In genomic region chr1:81330111-81330510, GRCh38 we compare ENCODE assay signal across 28 cellular contexts.
"Had no signal": no experiment of that assay in that cellular context is flagged by ENCODE, and none has a peak within 500 bp of the region (broad histone marks: within the 10 kb centered on the region; RNA-seq: fewer than 3 reads in every experiment).

No MANE protein-coding gene starts in this region.

- H3K36me3 ChIP-seq: colonic mucosa, esophagus muscularis mucosa, esophagus squamous epithelium, gastrocnemius medialis, gastroesophageal sphincter, heart left ventricle, heart right ventricle had no signal

- H3K4me3 ChIP-seq: colonic mucosa, coronary artery, dorsolateral prefrontal cortex, esophagus muscularis mucosa, esophagus squamous epithelium, gastrocnemius medialis, gastroesophageal sphincter, heart left ventricle, heart right ventricle had no signal

- ATAC-seq: effector memory CD8-positive, alpha-beta T cell; esophagus mucosa; foreskin keratinocyte; gastrocnemius medialis; gastroesophageal sphincter had no signal

- H3K9me3 ChIP-seq: colonic mucosa, esophagus muscularis mucosa, esophagus squamous epithelium, gastrocnemius medialis, gastroesophageal sphincter, heart left ventricle, heart right ventricle had no signal

- DNase-seq: colonic mucosa; cortex of kidney; dermis blood vessel endothelial cell; dorsolateral prefrontal cortex; effector CD4-positive, alpha-beta T cell; effector CD8-positive, alpha-beta T cell; effector memory CD4-positive, alpha-beta T cell; effector memory CD8-positive, alpha-beta T cell; endodermal cell; erythroblast; esophagus squamous epithelium; foreskin fibroblast; foreskin keratinocyte; foreskin melanocyte; gastrocnemius medialis; glutamatergic neuron; head of caudate nucleus; heart left ventricle; heart right ventricle had no signal

- H3K4me1 ChIP-seq: colonic mucosa, esophagus muscularis mucosa, foreskin keratinocyte, gastrocnemius medialis, gastroesophageal sphincter had no signal

- H3K27me3 ChIP-seq: colonic mucosa, dorsolateral prefrontal cortex, esophagus muscularis mucosa, esophagus squamous epithelium, foreskin keratinocyte, gastrocnemius medialis, gastroesophageal sphincter, heart left ventricle, heart right ventricle had no signal

- H3K27ac ChIP-seq: colonic mucosa, coronary artery, dorsolateral prefrontal cortex, epithelial cell of prostate, esophagus muscularis mucosa, esophagus squamous epithelium, foreskin keratinocyte, gastrocnemius medialis, gastroesophageal sphincter, heart left ventricle, heart right ventricle had no signal

- FAIRE-seq: colon, endometrium, endothelial cell of umbilical vein, frontal cortex had no signal
